In the genomic region with DNA sequence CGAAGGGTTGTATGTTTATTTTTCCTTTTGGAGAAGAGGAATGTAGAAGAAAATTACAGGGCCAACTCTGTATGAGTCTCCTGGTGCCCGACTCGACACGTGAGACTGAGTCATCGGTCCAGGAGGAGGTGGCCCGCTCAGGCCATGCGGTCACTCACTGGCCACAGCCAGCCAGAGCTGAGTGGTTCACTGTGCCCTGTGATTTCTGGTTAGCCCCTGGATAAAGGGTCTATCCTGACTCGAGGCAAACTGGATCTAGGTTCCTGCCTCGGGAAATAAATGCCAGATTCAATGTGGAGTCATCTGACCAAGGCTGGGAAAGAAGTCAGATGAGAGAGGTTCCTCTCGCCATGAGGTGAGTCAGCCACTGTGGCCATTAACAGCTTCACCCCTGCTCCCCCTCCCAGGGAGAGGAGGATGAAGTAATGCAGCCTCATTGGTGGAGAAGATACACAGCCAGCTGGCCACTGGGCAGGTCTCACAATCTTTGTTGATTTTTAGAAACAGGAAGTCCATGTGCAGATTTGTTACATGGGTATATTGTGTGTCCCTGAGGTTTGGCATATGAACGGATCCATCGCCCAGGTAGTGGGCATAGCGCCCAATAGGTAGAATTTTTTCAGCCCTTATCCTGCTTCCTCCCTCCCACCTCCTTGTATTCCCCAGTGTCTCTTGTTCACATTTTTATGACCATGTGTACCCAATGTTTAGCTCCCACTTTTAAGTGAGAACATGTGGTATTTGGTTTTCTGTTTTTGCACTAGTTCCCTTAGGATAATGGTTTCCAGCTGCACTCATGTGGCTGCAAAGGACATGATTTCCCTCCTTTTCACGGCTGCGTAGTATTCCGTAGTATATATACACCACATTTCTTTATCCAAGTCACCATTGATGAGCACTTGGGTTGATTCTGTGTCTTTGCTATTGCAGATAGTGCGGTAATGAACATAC, we compare ENCODE assay signal across 1 cellular context.
A peak's percentile ranks its signal among the peaks of the same experiment; 100 is the strongest.
TF ChIP-seq lines count a peak whose summit lies in the region.

No MANE protein-coding gene starts in this region.

TF ChIP-seq in HepG2, 621 proteins besides CTCF, POLR2A, EP300 and RAD21 (continued from another document):
- TF ChIP-seq, protein P1, sequence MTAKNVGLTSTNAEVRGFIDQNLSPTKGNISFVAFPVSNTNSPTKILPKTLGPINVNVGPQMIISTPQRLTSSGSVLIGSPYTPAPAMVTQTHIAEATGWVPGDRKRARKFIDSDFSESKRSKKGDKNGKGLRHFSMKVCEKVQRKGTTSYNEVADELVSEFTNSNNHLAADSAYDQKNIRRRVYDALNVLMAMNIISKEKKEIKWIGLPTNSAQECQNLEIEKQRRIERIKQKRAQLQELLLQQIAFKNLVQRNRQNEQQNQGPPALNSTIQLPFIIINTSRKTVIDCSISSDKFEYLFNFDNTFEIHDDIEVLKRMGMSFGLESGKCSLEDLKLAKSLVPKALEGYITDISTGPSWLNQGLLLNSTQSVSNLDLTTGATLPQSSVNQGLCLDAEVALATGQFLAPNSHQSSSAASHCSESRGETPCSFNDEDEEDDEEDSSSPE (CRISPR knock-in tag; IDR thresholded peaks at IDR 0.05) = no peak
- TF ChIP-seq, protein P2, sequence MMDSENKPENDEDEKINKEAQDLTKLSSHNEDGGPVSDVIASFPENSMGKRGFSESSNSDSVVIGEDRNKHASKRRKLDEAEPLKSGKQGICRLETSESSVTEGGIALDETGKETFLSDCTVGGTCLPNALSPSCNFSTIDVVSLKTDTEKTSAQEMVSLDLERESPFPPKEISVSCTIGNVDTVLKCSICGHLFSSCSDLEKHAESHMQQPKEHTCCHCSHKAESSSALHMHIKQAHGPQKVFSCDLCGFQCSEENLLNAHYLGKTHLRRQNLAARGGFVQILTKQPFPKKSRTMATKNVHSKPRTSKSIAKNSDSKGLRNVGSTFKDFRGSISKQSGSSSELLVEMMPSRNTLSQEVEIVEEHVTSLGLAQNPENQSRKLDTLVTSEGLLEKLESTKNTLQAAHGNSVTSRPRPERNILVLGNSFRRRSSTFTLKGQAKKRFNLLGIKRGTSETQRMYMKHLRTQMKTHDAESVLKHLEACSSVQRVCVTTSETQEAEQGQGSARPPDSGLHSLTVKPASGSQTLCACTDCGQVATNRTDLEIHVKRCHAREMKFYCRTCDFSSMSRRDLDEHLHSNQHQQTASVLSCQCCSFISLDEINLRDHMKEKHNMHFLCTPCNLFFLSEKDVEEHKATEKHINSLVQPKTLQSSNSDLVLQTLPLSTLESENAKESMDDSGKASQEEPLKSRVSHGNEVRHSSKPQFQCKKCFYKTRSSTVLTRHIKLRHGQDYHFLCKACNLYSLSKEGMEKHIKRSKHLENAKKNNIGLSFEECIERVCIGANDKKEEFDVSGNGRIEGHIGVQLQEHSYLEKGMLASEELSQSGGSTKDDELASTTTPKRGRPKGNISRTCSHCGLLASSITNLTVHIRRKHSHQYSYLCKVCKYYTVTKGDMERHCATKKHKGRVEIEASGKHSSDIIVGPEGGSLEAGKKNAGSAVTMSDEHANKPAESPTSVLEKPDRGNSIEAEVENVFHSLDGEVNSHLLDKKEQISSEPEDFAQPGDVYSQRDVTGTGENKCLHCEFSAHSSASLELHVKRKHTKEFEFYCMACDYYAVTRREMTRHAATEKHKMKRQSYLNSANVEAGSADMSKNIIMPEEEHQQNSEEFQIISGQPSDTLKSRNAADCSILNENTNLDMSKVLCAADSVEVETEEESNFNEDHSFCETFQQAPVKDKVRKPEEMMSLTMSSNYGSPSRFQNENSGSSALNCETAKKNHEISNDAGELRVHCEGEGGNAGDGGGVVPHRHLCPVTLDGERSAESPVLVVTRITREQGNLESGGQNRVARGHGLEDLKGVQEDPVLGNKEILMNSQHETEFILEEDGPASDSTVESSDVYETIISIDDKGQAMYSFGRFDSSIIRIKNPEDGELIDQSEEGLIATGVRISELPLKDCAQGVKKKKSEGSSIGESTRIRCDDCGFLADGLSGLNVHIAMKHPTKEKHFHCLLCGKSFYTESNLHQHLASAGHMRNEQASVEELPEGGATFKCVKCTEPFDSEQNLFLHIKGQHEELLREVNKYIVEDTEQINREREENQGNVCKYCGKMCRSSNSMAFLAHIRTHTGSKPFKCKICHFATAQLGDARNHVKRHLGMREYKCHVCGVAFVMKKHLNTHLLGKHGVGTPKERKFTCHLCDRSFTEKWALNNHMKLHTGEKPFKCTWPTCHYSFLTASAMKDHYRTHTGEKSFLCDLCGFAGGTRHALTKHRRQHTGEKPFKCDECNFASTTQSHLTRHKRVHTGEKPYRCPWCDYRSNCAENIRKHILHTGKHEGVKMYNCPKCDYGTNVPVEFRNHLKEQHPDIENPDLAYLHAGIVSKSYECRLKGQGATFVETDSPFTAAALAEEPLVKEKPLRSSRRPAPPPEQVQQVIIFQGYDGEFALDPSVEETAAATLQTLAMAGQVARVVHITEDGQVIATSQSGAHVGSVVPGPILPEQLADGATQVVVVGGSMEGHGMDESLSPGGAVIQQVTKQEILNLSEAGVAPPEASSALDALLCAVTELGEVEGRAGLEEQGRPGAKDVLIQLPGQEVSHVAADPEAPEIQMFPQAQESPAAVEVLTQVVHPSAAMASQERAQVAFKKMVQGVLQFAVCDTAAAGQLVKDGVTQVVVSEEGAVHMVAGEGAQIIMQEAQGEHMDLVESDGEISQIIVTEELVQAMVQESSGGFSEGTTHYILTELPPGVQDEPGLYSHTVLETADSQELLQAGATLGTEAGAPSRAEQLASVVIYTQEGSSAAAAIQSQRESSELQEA (CRISPR knock-in tag; IDR thresholded peaks at IDR 0.05; ENCODE audit: not compliant biosample characterization) = no peak
- TF ChIP-seq FOXO1 (CRISPR knock-in tag; IDR thresholded peaks at IDR 0.05) (no peak), ZNF761 (CRISPR knock-in tag; conservative IDR thresholded peaks at IDR 0.05) (no peak), ZBTB10 (CRISPR knock-in tag; IDR thresholded peaks at IDR 0.05; ENCODE audit: borderline replicate concordance) (no peak), ZNF564 (CRISPR knock-in tag; IDR thresholded peaks at IDR 0.05) (no peak), PRDM4 (CRISPR knock-in tag; IDR thresholded peaks at IDR 0.05; ENCODE audit: borderline replicate concordance) (no peak), SP2 (CRISPR knock-in tag; IDR thresholded peaks at IDR 0.05) (no peak), KDM5B (CRISPR knock-in tag; IDR thresholded peaks at IDR 0.05; ENCODE audit: borderline replicate concordance) (no peak), ZFP82 (CRISPR knock-in tag; IDR thresholded peaks at IDR 0.05; ENCODE audit: borderline replicate concordance) (no peak), TARDBP (CRISPR knock-in tag; IDR thresholded peaks at IDR 0.05) (no peak), HMGA1 (CRISPR knock-in tag; conservative IDR thresholded peaks at IDR 0.05) (no peak), CAMTA2 (CRISPR knock-in tag; IDR thresholded peaks at IDR 0.05; ENCODE audit: borderline replicate concordance) (no peak), JUND (CRISPR knock-in tag; IDR thresholded peaks at IDR 0.05) (0 out of 2 replicates have a peak, but pooled peaks have one; percentile 15), CEBPB (IDR thresholded peaks at IDR 0.05; ENCODE audit: borderline replicate concordance, low read depth, low read length) (peak; percentile 34; the same call in 1 of the 2 replicates), BHLHE40 (IDR thresholded peaks at IDR 0.05; ENCODE audit: low read length) (peak; percentile 85), SRSF4 (IDR thresholded peaks at IDR 0.05; ENCODE audit: low read depth, low read length, poor library complexity, severe bottlenecking) (no peak), CENPX (CRISPR knock-in tag; IDR thresholded peaks at IDR 0.05) (no peak), ZNF816 (CRISPR knock-in tag; IDR thresholded peaks at IDR 0.05; ENCODE audit: borderline replicate concordance) (0 out of 2 replicates have a peak, but pooled peaks have one; percentile 31), SP5 (CRISPR knock-in tag; IDR thresholded peaks at IDR 0.05; ENCODE audit: borderline replicate concordance, low read depth) (no peak)
- TF ChIP-seq, protein P3, sequence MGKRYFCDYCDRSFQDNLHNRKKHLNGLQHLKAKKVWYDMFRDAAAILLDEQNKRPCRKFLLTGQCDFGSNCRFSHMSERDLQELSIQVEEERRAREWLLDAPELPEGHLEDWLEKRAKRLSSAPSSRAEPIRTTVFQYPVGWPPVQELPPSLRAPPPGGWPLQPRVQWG (CRISPR knock-in tag; IDR thresholded peaks at IDR 0.05; ENCODE audit: borderline replicate concordance, low read depth) = no peak
- TF ChIP-seq, protein P4, sequence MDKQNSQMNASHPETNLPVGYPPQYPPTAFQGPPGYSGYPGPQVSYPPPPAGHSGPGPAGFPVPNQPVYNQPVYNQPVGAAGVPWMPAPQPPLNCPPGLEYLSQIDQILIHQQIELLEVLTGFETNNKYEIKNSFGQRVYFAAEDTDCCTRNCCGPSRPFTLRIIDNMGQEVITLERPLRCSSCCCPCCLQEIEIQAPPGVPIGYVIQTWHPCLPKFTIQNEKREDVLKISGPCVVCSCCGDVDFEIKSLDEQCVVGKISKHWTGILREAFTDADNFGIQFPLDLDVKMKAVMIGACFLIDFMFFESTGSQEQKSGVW (CRISPR knock-in tag; IDR thresholded peaks at IDR 0.05; ENCODE audit: borderline replicate concordance) = no peak
- TF ChIP-seq, protein P5, sequence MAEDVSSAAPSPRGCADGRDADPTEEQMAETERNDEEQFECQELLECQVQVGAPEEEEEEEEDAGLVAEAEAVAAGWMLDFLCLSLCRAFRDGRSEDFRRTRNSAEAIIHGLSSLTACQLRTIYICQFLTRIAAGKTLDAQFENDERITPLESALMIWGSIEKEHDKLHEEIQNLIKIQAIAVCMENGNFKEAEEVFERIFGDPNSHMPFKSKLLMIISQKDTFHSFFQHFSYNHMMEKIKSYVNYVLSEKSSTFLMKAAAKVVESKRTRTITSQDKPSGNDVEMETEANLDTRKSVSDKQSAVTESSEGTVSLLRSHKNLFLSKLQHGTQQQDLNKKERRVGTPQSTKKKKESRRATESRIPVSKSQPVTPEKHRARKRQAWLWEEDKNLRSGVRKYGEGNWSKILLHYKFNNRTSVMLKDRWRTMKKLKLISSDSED (CRISPR knock-in tag; IDR thresholded peaks at IDR 0.05) = no peak
